ENCODE assay signal across 1 cellular context in the genomic region with DNA sequence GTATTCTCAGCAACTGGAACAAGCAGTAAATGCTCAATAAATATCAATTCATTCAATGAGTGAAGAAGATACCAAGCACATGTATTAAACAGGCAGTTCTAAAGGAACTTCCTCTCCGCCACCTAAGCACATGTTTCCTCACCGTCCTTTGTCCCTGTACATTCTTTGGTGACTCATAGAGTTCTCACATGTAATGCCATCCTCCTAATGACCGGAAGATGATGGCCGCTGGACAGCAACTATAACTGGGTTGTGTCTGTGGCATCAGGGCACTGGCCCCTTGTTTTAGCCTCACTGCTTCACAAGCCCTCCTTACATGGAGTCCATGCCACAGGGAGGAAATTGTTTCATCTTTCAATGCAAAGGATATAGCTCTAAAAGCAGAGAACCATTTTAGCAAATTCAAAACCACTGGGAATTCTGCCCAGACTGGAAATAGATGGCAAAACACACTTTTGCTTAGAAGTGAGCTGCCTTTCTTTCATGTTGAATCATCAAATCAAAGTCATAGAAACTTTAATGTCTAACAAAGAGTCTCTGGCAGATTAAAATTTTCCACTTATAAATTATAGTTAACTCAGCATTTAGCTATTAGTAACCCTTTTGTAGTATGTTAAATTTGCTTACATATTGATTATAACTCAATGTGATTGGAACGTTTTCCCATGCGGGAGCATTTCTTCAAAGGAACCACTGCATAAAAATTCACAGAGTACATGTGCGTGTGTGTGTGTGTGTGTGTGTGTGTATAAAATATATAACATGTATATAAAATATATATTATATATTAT.
TF ChIP-seq lines count a peak whose summit lies in the region.

No MANE protein-coding gene starts in this region.

TF ChIP-seq in HepG2, 621 proteins besides CTCF, POLR2A, EP300 and RAD21 (continued from another document):
- TF ChIP-seq, protein P1, sequence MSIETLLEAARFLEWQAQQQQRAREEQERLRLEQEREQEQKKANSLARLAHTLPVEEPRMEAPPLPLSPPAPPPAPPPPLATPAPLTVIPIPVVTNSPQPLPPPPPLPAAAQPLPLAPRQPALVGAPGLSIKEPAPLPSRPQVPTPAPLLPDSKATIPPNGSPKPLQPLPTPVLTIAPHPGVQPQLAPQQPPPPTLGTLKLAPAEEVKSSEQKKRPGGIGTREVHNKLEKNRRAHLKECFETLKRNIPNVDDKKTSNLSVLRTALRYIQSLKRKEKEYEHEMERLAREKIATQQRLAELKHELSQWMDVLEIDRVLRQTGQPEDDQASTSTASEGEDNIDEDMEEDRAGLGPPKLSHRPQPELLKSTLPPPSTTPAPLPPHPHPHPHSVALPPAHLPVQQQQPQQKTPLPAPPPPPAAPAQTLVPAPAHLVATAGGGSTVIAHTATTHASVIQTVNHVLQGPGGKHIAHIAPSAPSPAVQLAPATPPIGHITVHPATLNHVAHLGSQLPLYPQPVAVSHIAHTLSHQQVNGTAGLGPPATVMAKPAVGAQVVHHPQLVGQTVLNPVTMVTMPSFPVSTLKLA (IDR thresholded peaks at IDR 0.05): peak; percentile 83
